Comparison of ENCODE assay signal across 24 cellular contexts in genomic region chr3:111027868-111028267, GRCh38.
"Had no signal": no experiment of that assay in that cellular context is flagged by ENCODE, and none has a peak within 500 bp of the region (broad histone marks: within the 10 kb centered on the region; RNA-seq: fewer than 3 reads in every experiment).

No MANE protein-coding gene starts in this region.

- ATAC-seq: HepG2, Panc1, PC-3, T-cell had no signal

- H3K9ac ChIP-seq: KMS-11, SK-N-SH had no signal

- H3K36me3 Mint-ChIP-seq: T-cell had no signal

- H3K9me3 ChIP-seq: MG63, SK-N-SH had no signal

- H3K9me3 Mint-ChIP-seq: T-cell; T-helper 1 cell treated with Interleukin-12 subunit alpha and Interleukin-12 subunit beta and Interleukin-4 antibody, amounts not matched to agents 30 μg/mL and 1 μg/mL, for 36 hours had no signal

- H3K36me3 ChIP-seq: MG63 had no signal

- H3K4me3 Mint-ChIP-seq: T-cell; T-helper 1 cell treated with Interleukin-12 subunit alpha and Interleukin-12 subunit beta and Interleukin-4 antibody, amounts not matched to agents 30 μg/mL and 1 μg/mL, for 36 hours had no signal

- H3K4me1 Mint-ChIP-seq: T-cell had no signal

- H3K9me2 ChIP-seq: SK-N-SH had no signal

- H3K27ac Mint-ChIP-seq: T-cell; T-helper 1 cell treated with Interleukin-12 subunit alpha and Interleukin-12 subunit beta and Interleukin-4 antibody, amounts not matched to agents 30 μg/mL and 1 μg/mL, for 36 hours had no signal

- H3K4me3 ChIP-seq: MG63 had no signal

- H3K27me3 ChIP-seq: MG63 had no signal

- H3K27ac ChIP-seq: KMS-11, RWPE1 had no signal

- DNase-seq: IMR-90, MG63, NCI-H1092, NCI-H1105 treated with DMSO at 0.1 percent for 48 hours, NCI-H1417 treated with DMSO at 0.1 percent for 48 hours, NCI-H146, NCI-H1694 treated with DMSO at 0.1 percent for 48 hours, NCI-H1930, NCI-H2081, NCI-H2107, NCI-H2227 treated with DMSO at 0.1 percent for 48 hours, NCI-H524, NCI-H526 treated with DMSO at 0.1 percent for 48 hours, NCI-H748 treated with DMSO at 0.1 percent for 48 hours, PC-3, SHP77, SK-N-SH, SW 1271, T-cell had no signal

- H3K4me2 ChIP-seq: KMS-11, SK-N-SH had no signal
